Comparison of ENCODE assay signal across 10 cellular contexts in the genomic region with DNA sequence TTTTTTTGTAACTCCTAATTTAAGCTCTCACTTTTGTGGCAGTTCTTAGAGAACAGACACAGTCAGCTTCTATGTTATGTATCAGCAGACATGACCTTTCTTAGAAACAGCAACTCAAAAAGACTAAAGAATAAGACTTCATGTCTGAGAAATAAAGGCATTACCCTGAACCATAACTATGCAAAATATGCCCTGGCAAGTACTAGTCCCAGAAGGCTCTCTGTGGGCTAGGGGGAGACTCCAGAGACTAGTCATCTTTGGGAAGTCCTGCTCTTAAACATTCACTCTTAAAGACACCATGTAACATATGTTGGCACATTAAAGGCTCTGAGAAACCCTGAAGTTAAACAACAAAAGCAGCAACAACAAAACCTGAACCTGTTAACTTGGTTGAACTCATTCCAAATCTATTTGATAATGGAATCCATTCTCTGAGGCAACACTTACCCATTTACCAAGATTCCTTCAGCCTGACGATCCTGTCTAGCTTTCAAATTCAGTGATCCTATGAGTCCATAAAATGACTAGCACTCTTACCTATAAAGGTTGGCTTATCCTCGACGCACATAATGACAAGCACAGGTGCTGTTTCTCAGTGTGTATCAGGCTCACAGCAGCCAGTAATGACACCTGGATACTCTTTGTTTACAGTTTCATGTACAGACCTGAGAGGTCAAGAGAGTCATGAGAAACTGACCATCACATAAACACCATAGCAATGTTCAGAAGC.
DNase-seq lines count a peak whose midpoint lies in the region; ATAC-seq and TF ChIP-seq lines count a peak whose summit lies in the region.
"Had no signal": no experiment of that assay in that cellular context is flagged by ENCODE, and none has a peak within 500 bp of the region (broad histone marks: within the 10 kb centered on the region; RNA-seq: fewer than 3 reads in every experiment).

No MANE protein-coding gene starts in this region.

- CTCF ChIA-PET in activated CD4-positive, alpha-beta T cell treated with anti-CD3 and anti-CD28 coated beads for 36 hours (lab: Charles Lee), result interaction anchor here (0.5 kb wide), 1 partner anchor 141 kb away, joined by 3 read pairs; no protein-coding TSS in a partner anchor

- peak; percentile 34 for ATAC-seq in activated CD4-positive, alpha-beta T cell treated with anti-CD3 and anti-CD28 coated beads for 36 hours
- peak; percentile 44 for ATAC-seq in HG02759 (IDR thresholded peaks at IDR 0.05; ENCODE audit: unreplicated experiment)
- ATAC-seq in HG03159 (IDR thresholded peaks at IDR 0.05; ENCODE audit: unreplicated experiment), result no peak

- H3K36me3 Mint-ChIP-seq in activated CD4-positive, alpha-beta T cell treated with anti-CD3 and anti-CD28 coated beads for 36 hours (ENCODE audit: low read depth), result peaks cover 18% of the 10 kb centered on the region
- peaks cover 47% of the 10 kb centered on the region for H3K36me3 Mint-ChIP-seq in activated T-helper 2 cell treated with anti-CD3 and anti-CD28 coated beads, Interferon-gamma antibody, Interleukin-2, Interleukin-4, amounts not matched to agents 10 μg/mL and 5 μg/mL and 100 μg/mL, durations not matched to agents 14 hours and 24 hours and 36 hours (ENCODE audit: low read depth)

- H3K27ac Mint-ChIP-seq in activated CD4-positive, alpha-beta T cell treated with anti-CD3 and anti-CD28 coated beads for 36 hours, result peak overlapping the region; percentile 59
- H3K27ac Mint-ChIP-seq in activated T-helper 2 cell treated with anti-CD3 and anti-CD28 coated beads, Interferon-gamma antibody, Interleukin-2, Interleukin-4, amounts not matched to agents 10 μg/mL and 5 μg/mL and 100 μg/mL, durations not matched to agents 14 hours and 24 hours and 36 hours, result peak overlapping the region; percentile 43
- H3K27ac Mint-ChIP-seq: B cell had no signal

- no peak for DNase-seq in activated CD4-positive, alpha-beta T cell treated with anti-CD3 and anti-CD28 coated beads for 36 hours
- DNase-seq in activated CD4-positive, alpha-beta T cell treated with anti-CD3 and anti-CD28 coated beads for 4 hours, result no peak
- DNase-seq in activated T-helper 2 cell treated with anti-CD3 and anti-CD28 coated beads, Interferon-gamma antibody, Interleukin-2, Interleukin-4, amounts not matched to agents 10 μg/mL and 5 μg/mL and 100 μg/mL, durations not matched to agents 14 hours and 24 hours and 36 hours (ENCODE audit: low spot score), result no peak
- DNase-seq in renal cortical epithelial cell (ENCODE audit: low read depth) (peak; percentile 82), NCI-H2227 treated with DMSO at 0.1 percent for 48 hours (lab: John Stamatoyannopoulos, UW) (no peak), prostate gland (ENCODE audit: low spot score) (no peak)

- WGBS in prostate gland, result 60% methylated on average over 3 of the region's 3 CpGs

- H3K36me3 ChIP-seq in prostate gland, result no peaks in the 10 kb centered on the region
- H3K36me3 ChIP-seq: SJSA1 had no signal

- TF ChIP-seq POLR2A in prostate gland (IDR thresholded peaks at IDR 0.05), result no peak

- H3K9me3 Mint-ChIP-seq in activated CD4-positive, alpha-beta T cell treated with anti-CD3 and anti-CD28 coated beads for 36 hours (ENCODE audit: low read depth), result peaks cover 2% of the 10 kb centered on the region
- no peaks in the 10 kb centered on the region for H3K9me3 Mint-ChIP-seq in activated T-helper 2 cell treated with anti-CD3 and anti-CD28 coated beads, Interferon-gamma antibody, Interleukin-2, Interleukin-4, amounts not matched to agents 10 μg/mL and 5 μg/mL and 100 μg/mL, durations not matched to agents 14 hours and 24 hours and 36 hours

- H3K4me1 ChIP-seq in prostate gland (replicated peaks), result no peaks in the 10 kb centered on the region

- intact Hi-C loops in activated CD4-positive, alpha-beta T cell treated with anti-CD3 and anti-CD28 coated beads for 36 hours (cut with DNase I, micrococcal nuclease), result no loop called here
- intact Hi-C loops in activated T-helper 2 cell treated with anti-CD3 and anti-CD28 coated beads, Interferon-gamma antibody, Interleukin-2, Interleukin-4, amounts not matched to agents 10 μg/mL and 5 μg/mL and 100 μg/mL, durations not matched to agents 14 hours and 24 hours and 36 hours (cut with micrococcal nuclease), result no loop called here
- intact Hi-C loops in prostate gland (cut with DNase I), result no loop called here

- no peaks in the 10 kb centered on the region for H3K27me3 ChIP-seq in prostate gland (replicated peaks; ENCODE audit: insufficient read depth)
- H3K27me3 ChIP-seq: SJSA1 had no signal

- H3K4me1 Mint-ChIP-seq in activated CD4-positive, alpha-beta T cell treated with anti-CD3 and anti-CD28 coated beads for 36 hours, result peaks cover 94% of the 10 kb centered on the region
- H3K4me1 Mint-ChIP-seq in activated T-helper 2 cell treated with anti-CD3 and anti-CD28 coated beads, Interferon-gamma antibody, Interleukin-2, Interleukin-4, amounts not matched to agents 10 μg/mL and 5 μg/mL and 100 μg/mL, durations not matched to agents 14 hours and 24 hours and 36 hours (ENCODE audit: low read depth), result peaks cover 92% of the 10 kb centered on the region

- H3K9me3 ChIP-seq in prostate gland, result no peaks in the 10 kb centered on the region
- H3K9me3 ChIP-seq: SJSA1 had no signal

- no peak overlapping the region for H3K4me3 ChIP-seq in prostate gland
- H3K4me3 ChIP-seq: SJSA1 had no signal

- POLR2A ChIA-PET in activated CD4-positive, alpha-beta T cell treated with anti-CD3 and anti-CD28 coated beads for 36 hours (lab: Charles Lee), result interaction anchor here (0.6 kb wide), 2 partner anchors 34 to 159 kb away, joined by 3 to 6 read pairs; no protein-coding TSS in a partner anchor

- H3K27ac ChIP-seq in prostate gland, result no peak overlapping the region
- H3K27ac ChIP-seq: SJSA1 had no signal

- H3K4me3 Mint-ChIP-seq in activated CD4-positive, alpha-beta T cell treated with anti-CD3 and anti-CD28 coated beads for 36 hours, result no peak overlapping the region
- H3K4me3 Mint-ChIP-seq in activated T-helper 2 cell treated with anti-CD3 and anti-CD28 coated beads, Interferon-gamma antibody, Interleukin-2, Interleukin-4, amounts not matched to agents 10 μg/mL and 5 μg/mL and 100 μg/mL, durations not matched to agents 14 hours and 24 hours and 36 hours (ENCODE audit: low read depth), result no peak overlapping the region
- H3K4me3 Mint-ChIP-seq: B cell had no signal

- no peak for TF ChIP-seq CTCF in prostate gland (IDR thresholded peaks at IDR 0.05)

- H3K27me3 Mint-ChIP-seq in activated CD4-positive, alpha-beta T cell treated with anti-CD3 and anti-CD28 coated beads for 36 hours, result no peaks in the 10 kb centered on the region
- no peaks in the 10 kb centered on the region for H3K27me3 Mint-ChIP-seq in activated T-helper 2 cell treated with anti-CD3 and anti-CD28 coated beads, Interferon-gamma antibody, Interleukin-2, Interleukin-4, amounts not matched to agents 10 μg/mL and 5 μg/mL and 100 μg/mL, durations not matched to agents 14 hours and 24 hours and 36 hours (ENCODE audit: low read depth)
- H3K27me3 Mint-ChIP-seq: B cell had no signal
